8 cellular contexts compared by ENCODE assay signal in the genomic region with DNA sequence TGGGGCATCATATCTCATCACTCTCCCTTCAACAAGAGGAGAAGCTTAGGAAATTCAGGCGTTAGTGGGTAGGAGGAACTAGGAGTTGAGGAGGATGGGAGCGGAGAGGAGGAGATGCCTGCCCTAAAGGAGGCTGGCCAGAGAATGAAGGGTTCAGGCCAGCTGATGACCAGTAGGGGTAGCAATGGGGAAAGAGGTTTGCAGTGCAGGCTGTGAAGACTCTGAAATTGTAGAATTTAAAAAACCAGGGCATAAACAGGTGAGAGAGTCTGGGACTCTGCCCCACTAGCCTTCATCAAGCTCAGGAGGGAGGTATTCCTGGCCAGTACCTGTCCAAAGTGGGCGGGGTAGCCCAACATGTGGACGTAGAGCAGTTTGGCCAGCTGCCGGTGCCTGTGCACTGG. TPM values are rescaled to one million over a fixed set of nuclear protein-coding genes. Genes with fewer than 3 reads are reported as not detected.
DNase-seq lines count a peak whose midpoint lies in the region; ATAC-seq and TF ChIP-seq lines count a peak whose summit lies in the region.

No MANE protein-coding gene starts in this region.

- peak overlapping the region; percentile 81 for H3K4me3 ChIP-seq in MM.1S (ENCODE audit: low read length)
- peak overlapping the region; percentile 98 for H3K4me3 ChIP-seq in naive thymus-derived CD4-positive, alpha-beta T cell (ENCODE audit: low read length)

- peaks cover 2% of the 10 kb centered on the region for H3K36me3 Mint-ChIP-seq in activated naive CD4-positive, alpha-beta T cell treated with anti-CD3 and anti-CD28 coated beads, Interleukin-2, amount 50 U/mL, for 24 hours
- peaks cover 23% of the 10 kb centered on the region for H3K36me3 Mint-ChIP-seq in effector memory CD8-positive, alpha-beta T cell (ENCODE audit: insufficient read depth)
- H3K36me3 Mint-ChIP-seq in naive thymus-derived CD4-positive, alpha-beta T cell = peaks cover 1 to 21% (median 8%) of the 10 kb centered on the region in 5 donors

- no peaks in the 10 kb centered on the region for H3K9me3 ChIP-seq in MM.1S (replicated peaks; ENCODE audit: insufficient read depth, low read length)
- H3K9me3 ChIP-seq in naive thymus-derived CD4-positive, alpha-beta T cell (ENCODE audit: control insufficient read depth in 2 of 3, low read length in 3 of 3) = no peaks in the 10 kb centered on the region

- H3K4me1 Mint-ChIP-seq in activated naive CD4-positive, alpha-beta T cell treated with anti-CD3 and anti-CD28 coated beads, Interleukin-2, amount 50 U/mL, for 24 hours = peaks cover 34% of the 10 kb centered on the region
- peaks cover 24 to 29% of the 10 kb centered on the region in 2 donors for H3K4me1 Mint-ChIP-seq in effector memory CD8-positive, alpha-beta T cell (ENCODE audit: low read depth in 2 of 2)
- peaks cover 19 to 46% (median 43%) of the 10 kb centered on the region in 7 donors for H3K4me1 Mint-ChIP-seq in naive thymus-derived CD4-positive, alpha-beta T cell

- POLR2A ChIA-PET in naive thymus-derived CD4-positive, alpha-beta T cell (lab: Charles Lee) = interaction anchor here (0.9 to 2.4 kb wide), 5 partner anchors 10 to 91 kb away, joined by 3 to 15 read pairs (median 4); partner anchors contain the start of gene THTPA

- peak overlapping the region; percentile 79; the same call in 1 of the 2 replicates for H2AFZ ChIP-seq in MM.1S (ENCODE audit: low read length)

- TF ChIP-seq CTCF in MM.1S (IDR thresholded peaks at IDR 0.05; ENCODE audit: low read length) = 0 out of 2 replicates have a peak, but pooled peaks have one; percentile 6

- no peak overlapping the region for H3K27ac ChIP-seq in MM.1S (ENCODE audit: low read length)
- H3K27ac ChIP-seq in naive thymus-derived CD4-positive, alpha-beta T cell (ENCODE audit: low read depth, low read length) = peak overlapping the region; percentile 81

- DNase-seq in activated naive CD4-positive, alpha-beta T cell treated with anti-CD3 and anti-CD28 coated beads, Interleukin-2, amount 50 U/mL, for 16 hours = no peak
- DNase-seq in MM.1S = no peak
- no peak for DNase-seq in effector memory CD8-positive, alpha-beta T cell
- no peak for DNase-seq in naive thymus-derived CD4-positive, alpha-beta T cell
- no peak for DNase-seq in mesenteric fat pad (ENCODE audit: low spot score)
- no peak for DNase-seq in NCI-H2081 (lab: John Stamatoyannopoulos, UW)
- no peak for DNase-seq in effector CD4-positive, alpha-beta T cell

- ATAC-seq in effector memory CD8-positive, alpha-beta T cell (replicated peaks) = no peak
- no peak for ATAC-seq in naive thymus-derived CD4-positive, alpha-beta T cell

- H3K27me3 Mint-ChIP-seq in activated naive CD4-positive, alpha-beta T cell treated with anti-CD3 and anti-CD28 coated beads, Interleukin-2, amount 50 U/mL, for 24 hours = no peaks in the 10 kb centered on the region
- H3K27me3 Mint-ChIP-seq in effector memory CD8-positive, alpha-beta T cell = peaks cover 0 to 6% of the 10 kb centered on the region in 2 donors
- H3K27me3 Mint-ChIP-seq in naive thymus-derived CD4-positive, alpha-beta T cell = peaks cover 0 to 4% (median 0%) of the 10 kb centered on the region in 5 donors

- no peaks in the 10 kb centered on the region for H3K4me1 ChIP-seq in MM.1S (ENCODE audit: low read length)
- peaks cover 14 to 16% of the 10 kb centered on the region in 2 donors for H3K4me1 ChIP-seq in naive thymus-derived CD4-positive, alpha-beta T cell (ENCODE audit: control insufficient read depth in 2 of 2, insufficient read depth in 2 of 2, low read length in 2 of 2)

- H3K27me3 ChIP-seq in MM.1S (replicated peaks; ENCODE audit: insufficient read depth, low read length) = no peaks in the 10 kb centered on the region
- H3K27me3 ChIP-seq in naive thymus-derived CD4-positive, alpha-beta T cell (ENCODE audit: control insufficient read depth in 2 of 2, insufficient read depth in 2 of 2, low read length in 2 of 2) = no peaks in the 10 kb centered on the region

- H3K27ac Mint-ChIP-seq in activated naive CD4-positive, alpha-beta T cell treated with anti-CD3 and anti-CD28 coated beads, Interleukin-2, amount 50 U/mL, for 24 hours = peak overlapping the region; percentile 90
- peak overlapping the region; percentile 97 to 98 for H3K27ac Mint-ChIP-seq in effector memory CD8-positive, alpha-beta T cell
- H3K27ac Mint-ChIP-seq in naive thymus-derived CD4-positive, alpha-beta T cell = peak overlapping the region; percentile 87 to 99 (median 97)

- H3K36me3 ChIP-seq in MM.1S (replicated peaks; ENCODE audit: insufficient read depth, low read length) = no peaks in the 10 kb centered on the region
- H3K36me3 ChIP-seq in naive thymus-derived CD4-positive, alpha-beta T cell (ENCODE audit: control insufficient read depth in 2 of 3, insufficient read depth in 3 of 3, low read length in 3 of 3) = peaks cover 0 to 46% (median 4%) of the 10 kb centered on the region in 3 experiments

- no peaks in the 10 kb centered on the region for H4K20me1 ChIP-seq in MM.1S (ENCODE audit: insufficient read depth, low read length)

- H3K9me3 Mint-ChIP-seq in activated naive CD4-positive, alpha-beta T cell treated with anti-CD3 and anti-CD28 coated beads, Interleukin-2, amount 50 U/mL, for 24 hours = no peaks in the 10 kb centered on the region
- H3K9me3 Mint-ChIP-seq in effector memory CD8-positive, alpha-beta T cell = no peaks in the 10 kb centered on the region
- peaks cover 0 to 5% (median 0%) of the 10 kb centered on the region in 11 donors for H3K9me3 Mint-ChIP-seq in naive thymus-derived CD4-positive, alpha-beta T cell

- CTCF ChIA-PET in naive thymus-derived CD4-positive, alpha-beta T cell (lab: Charles Lee) = interaction anchor here (0.6 to 1.5 kb wide), 4 partner anchors 88 to 546 kb away, joined by 3 to 5 read pairs (median 3); partner anchors contain the start of gene DHRS4

- peak overlapping the region; percentile 99 for H3K4me3 Mint-ChIP-seq in activated naive CD4-positive, alpha-beta T cell treated with anti-CD3 and anti-CD28 coated beads, Interleukin-2, amount 50 U/mL, for 24 hours
- H3K4me3 Mint-ChIP-seq in effector memory CD8-positive, alpha-beta T cell = peak overlapping the region; percentile 95 to 99
- H3K4me3 Mint-ChIP-seq in naive thymus-derived CD4-positive, alpha-beta T cell = peak overlapping the region; percentile 98 to 100 (median 99)

- no peaks in the 10 kb centered on the region for H3F3A ChIP-seq in MM.1S (ENCODE audit: insufficient read depth, low read length)

- no peaks in the 10 kb centered on the region for H3K9me2 ChIP-seq in MM.1S (replicated peaks; ENCODE audit: insufficient read depth, low read length)

- H3K79me2 ChIP-seq in MM.1S (ENCODE audit: low read length) = 0 out of 2 replicates have a peak, but pooled peaks cover 8% of the 10 kb centered on the region

- intact Hi-C loops in naive thymus-derived CD4-positive, alpha-beta T cell (cut with micrococcal nuclease) = loop anchor here (1.0 to 5.0 kb wide), 7 partner anchors 10 to 706 kb away; partner anchors contain the start of genes NGDN (in 1 of the 2), PABPN1 (in 1 of the 2), RABGGTA (in 1 of the 2) and THTPA (in 1 of the 2)

- H3K9ac ChIP-seq in MM.1S (ENCODE audit: low read length) = peak overlapping the region; percentile 46; the same call in 1 of the 2 replicates

- peak overlapping the region; percentile 73; the same call in 1 of the 2 replicates for H3K4me2 ChIP-seq in MM.1S (ENCODE audit: low read depth, low read length)

RNA-seq across cellular contexts. Expression of gene AP1G2, which starts 0.8 kb away (rescaled TPM):
- total RNA-seq in naive thymus-derived CD4-positive, alpha-beta T cell = 100 to 1,000 TPM; 266 to 548 (median 293) TPM
- polyA plus RNA-seq in naive thymus-derived CD4-positive, alpha-beta T cell = 100 to 1,000 TPM in 1 of 2 donors, 10 to 100 TPM in 1; 66.4 to 113 TPM
- 32.8 TPM for total RNA-seq in mesenteric fat pad

RNA-seq across cellular contexts. Expression of gene THTPA, which starts 10.7 kb away (rescaled TPM):
- total RNA-seq in naive thymus-derived CD4-positive, alpha-beta T cell = 10 to 100 TPM; 16.4 to 26.7 (median 19.2) TPM
- polyA plus RNA-seq in naive thymus-derived CD4-positive, alpha-beta T cell = 10 to 100 TPM; 17.9 to 18.1 TPM
- total RNA-seq in mesenteric fat pad = 16.7 TPM

RNA-seq across cellular contexts. Expression of gene JPH4, which starts 11.8 kb away (rescaled TPM):
- 1 to 10 TPM in 1 of 5 experiments, under 1 TPM in 1, not detected in 3; 0.16 to 1.2 TPM for total RNA-seq in naive thymus-derived CD4-positive, alpha-beta T cell
- under 1 TPM in 1 of 2 donors, not detected in 1; 0.13 TPM for polyA plus RNA-seq in naive thymus-derived CD4-positive, alpha-beta T cell
- total RNA-seq in mesenteric fat pad = 1.1 TPM

RNA-seq across cellular contexts. Expression of gene ZFHX2, which starts 15.2 kb away (rescaled TPM):
- 1 to 10 TPM in 1 of 5 experiments, under 1 TPM in 4; 0.45 to 2.6 (median 0.49) TPM for total RNA-seq in naive thymus-derived CD4-positive, alpha-beta T cell
- not detected for polyA plus RNA-seq in naive thymus-derived CD4-positive, alpha-beta T cell
- total RNA-seq in mesenteric fat pad = 3.1 TPM
